Comparison of ENCODE assay signal across 13 cellular contexts in genomic region chr6:3517350-3517749, GRCh38.
A peak's percentile ranks its signal among the peaks of the same experiment; 100 is the strongest.
DNase-seq lines count a peak whose midpoint lies in the region; TF ChIP-seq lines count a peak whose summit lies in the region.
"Had no signal": no experiment of that assay in that cellular context is flagged by ENCODE, and none has a peak within 500 bp of the region (broad histone marks: within the 10 kb centered on the region; RNA-seq: fewer than 3 reads in every experiment).

No MANE protein-coding gene starts in this region.

- in situ Hi-C loops in astrocyte of the spinal cord (cut with HindIII; ENCODE audit: low sequenced_read_pairs): no loop called here

- no peak overlapping the region for H3K4me3 ChIP-seq in astrocyte of the spinal cord (ENCODE audit: low read depth, low read length)

- TF ChIP-seq CTCF in astrocyte of the spinal cord (IDR thresholded peaks at IDR 0.05; ENCODE audit: low read depth, low read length): no peak

- DNase-seq in AG08395 (ENCODE audit: low spot score) (peak; percentile 85), HS-5 (ENCODE audit: low read depth) (peak; percentile 97), astrocyte of the spinal cord (ENCODE audit: low read depth, low spot score) (peak; percentile 83), kidney glomerular epithelial cell (lab: John Stamatoyannopoulos, UW) (peak; percentile 19), NCI-H2171 (lab: John Stamatoyannopoulos, UW) (no peak), CD1c-positive myeloid dendritic cell (ENCODE audit: extremely low spot score) (no peak), NCI-H2196 (lab: John Stamatoyannopoulos, UW; ENCODE audit: unreplicated experiment) (no peak)
- DNase-seq in stimulated activated naive CD4-positive, alpha-beta T cell (lab: John Stamatoyannopoulos, UW): no peak
- DNase-seq: activated B cell treated with CpG ODN at 0.5 μM for 24 hours; activated T-cell treated with anti-CD3 and anti-CD28 coated beads, Interleukin-2, amount 50 U/mL, for 72 hours; cerebellar nuclear complex; midbrain; NCI-H1694 treated with DMSO at 0.1 percent for 48 hours had no signal

Comparison
In these comparisons a context has a peak if more than half of its experiments do, and no peak if none do; other contexts are left out.
1. DNase-seq: peak in AG08395 (single experiment), HS-5 (single experiment), astrocyte of the spinal cord (single experiment) and kidney glomerular epithelial cell (single experiment); none in NCI-H2171 (single experiment), CD1c-positive myeloid dendritic cell (single experiment), NCI-H2196 (single experiment) and stimulated activated naive CD4-positive, alpha-beta T cell (0 of 6).